ENCODE assay signal across 1 cellular context in the genomic region with DNA sequence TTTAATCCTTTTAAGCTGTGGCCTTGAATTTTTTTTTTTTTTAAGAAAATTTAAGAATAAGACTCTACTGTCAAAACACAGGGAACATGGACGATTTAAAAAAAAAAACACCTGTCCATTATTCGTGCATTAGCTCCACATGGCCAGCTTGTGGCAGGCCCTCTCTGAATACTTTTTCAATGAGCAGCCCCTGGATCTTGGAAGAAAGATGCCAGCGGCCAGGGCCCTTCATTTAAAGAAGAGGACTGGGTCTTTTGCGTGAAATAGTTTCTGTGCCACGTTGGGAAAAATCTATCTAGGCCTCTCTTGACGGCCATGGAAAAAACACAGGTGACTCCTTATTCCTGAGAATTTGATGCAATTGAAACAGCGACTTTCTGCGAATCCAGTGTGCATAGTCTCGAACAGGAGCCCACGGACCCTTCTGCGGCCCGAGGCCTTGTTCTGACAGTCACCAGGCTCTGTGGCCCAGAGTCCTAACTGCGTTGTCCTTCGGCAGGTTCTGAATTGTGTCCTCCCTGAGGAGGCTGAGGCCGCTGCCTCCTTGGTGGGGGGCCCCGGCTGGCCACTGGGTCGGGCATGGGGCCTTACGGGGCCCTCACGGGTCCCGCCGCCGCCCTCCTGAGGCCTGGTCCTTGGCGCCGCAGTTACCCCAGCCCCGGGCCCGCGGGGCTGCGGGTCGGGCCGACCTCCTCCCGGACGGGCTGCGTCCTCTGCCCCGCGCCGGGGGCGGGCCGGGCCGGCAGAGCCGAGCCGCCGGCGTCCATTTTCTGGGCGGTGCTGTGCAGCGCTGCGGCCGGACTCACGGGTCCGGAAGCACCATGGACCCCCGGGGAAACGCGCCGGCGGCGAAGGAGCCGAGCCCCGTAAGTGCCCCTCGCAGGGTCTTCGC.
A peak's percentile ranks its signal among the peaks of the same experiment; 100 is the strongest.
TF ChIP-seq lines count a peak whose summit lies in the region.

No MANE protein-coding gene starts in this region.

TF ChIP-seq in HepG2, 621 proteins besides CTCF, POLR2A, EP300 and RAD21 (continued from another document and continues in another):
- TF ChIP-seq, protein P1, sequence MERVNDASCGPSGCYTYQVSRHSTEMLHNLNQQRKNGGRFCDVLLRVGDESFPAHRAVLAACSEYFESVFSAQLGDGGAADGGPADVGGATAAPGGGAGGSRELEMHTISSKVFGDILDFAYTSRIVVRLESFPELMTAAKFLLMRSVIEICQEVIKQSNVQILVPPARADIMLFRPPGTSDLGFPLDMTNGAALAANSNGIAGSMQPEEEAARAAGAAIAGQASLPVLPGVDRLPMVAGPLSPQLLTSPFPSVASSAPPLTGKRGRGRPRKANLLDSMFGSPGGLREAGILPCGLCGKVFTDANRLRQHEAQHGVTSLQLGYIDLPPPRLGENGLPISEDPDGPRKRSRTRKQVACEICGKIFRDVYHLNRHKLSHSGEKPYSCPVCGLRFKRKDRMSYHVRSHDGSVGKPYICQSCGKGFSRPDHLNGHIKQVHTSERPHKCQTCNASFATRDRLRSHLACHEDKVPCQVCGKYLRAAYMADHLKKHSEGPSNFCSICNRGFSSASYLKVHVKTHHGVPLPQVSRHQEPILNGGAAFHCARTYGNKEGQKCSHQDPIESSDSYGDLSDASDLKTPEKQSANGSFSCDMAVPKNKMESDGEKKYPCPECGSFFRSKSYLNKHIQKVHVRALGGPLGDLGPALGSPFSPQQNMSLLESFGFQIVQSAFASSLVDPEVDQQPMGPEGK (CRISPR knock-in tag; IDR thresholded peaks at IDR 0.05): 0 out of 2 replicates have a peak, but pooled peaks have one; percentile 45
- TF ChIP-seq ZNF441 (CRISPR knock-in tag; IDR thresholded peaks at IDR 0.05; ENCODE audit: borderline replicate concordance) (0 out of 2 replicates have a peak, but pooled peaks have one; percentile 14), ZNF451 (CRISPR knock-in tag; IDR thresholded peaks at IDR 0.05) (no peak), ZNF7 (CRISPR knock-in tag; IDR thresholded peaks at IDR 0.05) (no peak), NR2C2 (CRISPR knock-in tag; IDR thresholded peaks at IDR 0.05; ENCODE audit: borderline replicate concordance) (0 out of 2 replicates have a peak, but pooled peaks have one; percentile 37), ZBTB42 (CRISPR knock-in tag; IDR thresholded peaks at IDR 0.05) (no peak), ZNF777 (CRISPR knock-in tag; IDR thresholded peaks at IDR 0.05) (0 out of 2 replicates have a peak, but pooled peaks have one; percentile 27), PHF21A (CRISPR knock-in tag; IDR thresholded peaks at IDR 0.05) (no peak), ZNF709 (CRISPR knock-in tag; IDR thresholded peaks at IDR 0.05) (peak; percentile 60; the same call in 1 of the 2 replicates), ZNF232 (CRISPR knock-in tag; IDR thresholded peaks at IDR 0.05; ENCODE audit: borderline replicate concordance) (peak; percentile 10; the same call in 1 of the 2 replicates), HES4 (CRISPR knock-in tag; IDR thresholded peaks at IDR 0.05; ENCODE audit: borderline replicate concordance) (0 out of 2 replicates have a peak, but pooled peaks have one; percentile 33), PRPF4 (IDR thresholded peaks at IDR 0.05; ENCODE audit: low read depth, low read length, poor library complexity, severe bottlenecking) (peak; percentile 58), ZNF768 (CRISPR knock-in tag; IDR thresholded peaks at IDR 0.05) (peak; percentile 34; the same call in 1 of the 2 replicates), PHF20 (CRISPR knock-in tag; IDR thresholded peaks at IDR 0.05) (peak; percentile 36; the same call in 1 of the 2 replicates), SALL2 (CRISPR knock-in tag; IDR thresholded peaks at IDR 0.05) (peak; percentile 57; the same call in 1 of the 2 replicates), ZBTB38 (CRISPR knock-in tag; IDR thresholded peaks at IDR 0.05) (peak; percentile 89), NONO (IDR thresholded peaks at IDR 0.05) (no peak), NONO (CRISPR knock-in tag; conservative IDR thresholded peaks at IDR 0.05) (peak; percentile 17; the same call in 1 of the 2 replicates), MYC (CRISPR knock-in tag; IDR thresholded peaks at IDR 0.05; ENCODE audit: borderline replicate concordance) (no peak), RBFOX2 (IDR thresholded peaks at IDR 0.05; ENCODE audit: low read depth, low read length) (peak; percentile 94), ZNF563 (CRISPR knock-in tag; IDR thresholded peaks at IDR 0.05) (0 out of 2 replicates have a peak, but pooled peaks have one; percentile 54), ZFY (CRISPR knock-in tag; IDR thresholded peaks at IDR 0.05) (peak; percentile 94), TMF1 (CRISPR knock-in tag; IDR thresholded peaks at IDR 0.05; ENCODE audit: low read depth) (no peak), ZSCAN29 (CRISPR knock-in tag; conservative IDR thresholded peaks at IDR 0.05) (0 out of 2 replicates have a peak, but pooled peaks have one; percentile 57), TAF1 (CRISPR knock-in tag; IDR thresholded peaks at IDR 0.05) (peak; percentile 36; the same call in 1 of the 2 replicates), KMT2A (CRISPR knock-in tag; IDR thresholded peaks at IDR 0.05) (peak; percentile 15; the same call in 1 of the 2 replicates), YEATS4 (CRISPR knock-in tag; IDR thresholded peaks at IDR 0.05; ENCODE audit: borderline replicate concordance) (peak; percentile 52), AHR (CRISPR knock-in tag; IDR thresholded peaks at IDR 0.05) (no peak), ASH2L (IDR thresholded peaks at IDR 0.05; ENCODE audit: insufficient read length, low read depth, low read length) (peak; percentile 48)
- TF ChIP-seq, protein P2, sequence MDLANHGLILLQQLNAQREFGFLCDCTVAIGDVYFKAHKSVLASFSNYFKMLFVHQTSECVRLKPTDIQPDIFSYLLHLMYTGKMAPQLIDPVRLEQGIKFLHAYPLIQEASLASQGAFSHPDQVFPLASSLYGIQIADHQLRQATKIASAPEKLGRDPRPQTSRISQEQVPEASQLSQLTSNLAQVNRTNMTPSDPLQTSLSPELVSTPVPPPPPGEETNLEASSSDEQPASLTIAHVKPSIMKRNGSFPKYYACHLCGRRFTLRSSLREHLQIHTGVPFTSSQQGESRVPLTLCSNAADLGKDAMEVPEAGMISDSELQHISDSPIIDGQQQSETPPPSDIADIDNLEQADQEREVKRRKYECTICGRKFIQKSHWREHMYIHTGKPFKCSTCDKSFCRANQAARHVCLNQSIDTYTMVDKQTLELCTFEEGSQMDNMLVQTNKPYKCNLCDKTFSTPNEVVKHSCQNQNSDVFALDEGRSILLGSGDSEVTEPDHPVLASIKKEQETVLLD (CRISPR knock-in tag; IDR thresholded peaks at IDR 0.05; ENCODE audit: low read depth): 0 out of 2 replicates have a peak, but pooled peaks have one; percentile 30
- TF ChIP-seq, protein P3, sequence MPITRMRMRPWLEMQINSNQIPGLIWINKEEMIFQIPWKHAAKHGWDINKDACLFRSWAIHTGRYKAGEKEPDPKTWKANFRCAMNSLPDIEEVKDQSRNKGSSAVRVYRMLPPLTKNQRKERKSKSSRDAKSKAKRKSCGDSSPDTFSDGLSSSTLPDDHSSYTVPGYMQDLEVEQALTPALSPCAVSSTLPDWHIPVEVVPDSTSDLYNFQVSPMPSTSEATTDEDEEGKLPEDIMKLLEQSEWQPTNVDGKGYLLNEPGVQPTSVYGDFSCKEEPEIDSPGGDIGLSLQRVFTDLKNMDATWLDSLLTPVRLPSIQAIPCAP (CRISPR knock-in tag; IDR thresholded peaks at IDR 0.05; ENCODE audit: low read depth): no peak
- TF ChIP-seq, protein P4, sequence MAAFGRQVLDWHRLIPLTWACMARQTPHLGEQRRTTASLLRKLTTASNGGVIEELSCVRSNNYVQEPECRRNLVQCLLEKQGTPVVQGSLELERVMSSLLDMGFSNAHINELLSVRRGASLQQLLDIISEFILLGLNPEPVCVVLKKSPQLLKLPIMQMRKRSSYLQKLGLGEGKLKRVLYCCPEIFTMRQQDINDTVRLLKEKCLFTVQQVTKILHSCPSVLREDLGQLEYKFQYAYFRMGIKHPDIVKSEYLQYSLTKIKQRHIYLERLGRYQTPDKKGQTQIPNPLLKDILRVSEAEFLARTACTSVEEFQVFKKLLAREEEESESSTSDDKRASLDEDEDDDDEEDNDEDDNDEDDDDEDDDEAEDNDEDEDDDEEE (CRISPR knock-in tag; IDR thresholded peaks at IDR 0.05): peak; percentile 49; the same call in 1 of the 2 replicates
- TF ChIP-seq, protein P5, sequence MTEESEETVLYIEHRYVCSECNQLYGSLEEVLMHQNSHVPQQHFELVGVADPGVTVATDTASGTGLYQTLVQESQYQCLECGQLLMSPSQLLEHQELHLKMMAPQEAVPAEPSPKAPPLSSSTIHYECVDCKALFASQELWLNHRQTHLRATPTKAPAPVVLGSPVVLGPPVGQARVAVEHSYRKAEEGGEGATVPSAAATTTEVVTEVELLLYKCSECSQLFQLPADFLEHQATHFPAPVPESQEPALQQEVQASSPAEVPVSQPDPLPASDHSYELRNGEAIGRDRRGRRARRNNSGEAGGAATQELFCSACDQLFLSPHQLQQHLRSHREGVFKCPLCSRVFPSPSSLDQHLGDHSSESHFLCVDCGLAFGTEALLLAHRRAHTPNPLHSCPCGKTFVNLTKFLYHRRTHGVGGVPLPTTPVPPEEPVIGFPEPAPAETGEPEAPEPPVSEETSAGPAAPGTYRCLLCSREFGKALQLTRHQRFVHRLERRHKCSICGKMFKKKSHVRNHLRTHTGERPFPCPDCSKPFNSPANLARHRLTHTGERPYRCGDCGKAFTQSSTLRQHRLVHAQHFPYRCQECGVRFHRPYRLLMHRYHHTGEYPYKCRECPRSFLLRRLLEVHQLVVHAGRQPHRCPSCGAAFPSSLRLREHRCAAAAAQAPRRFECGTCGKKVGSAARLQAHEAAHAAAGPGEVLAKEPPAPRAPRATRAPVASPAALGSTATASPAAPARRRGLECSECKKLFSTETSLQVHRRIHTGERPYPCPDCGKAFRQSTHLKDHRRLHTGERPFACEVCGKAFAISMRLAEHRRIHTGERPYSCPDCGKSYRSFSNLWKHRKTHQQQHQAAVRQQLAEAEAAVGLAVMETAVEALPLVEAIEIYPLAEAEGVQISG (CRISPR knock-in tag; IDR thresholded peaks at IDR 0.05): peak; percentile 23; the same call in 1 of the 2 replicates
- TF ChIP-seq, protein P6, sequence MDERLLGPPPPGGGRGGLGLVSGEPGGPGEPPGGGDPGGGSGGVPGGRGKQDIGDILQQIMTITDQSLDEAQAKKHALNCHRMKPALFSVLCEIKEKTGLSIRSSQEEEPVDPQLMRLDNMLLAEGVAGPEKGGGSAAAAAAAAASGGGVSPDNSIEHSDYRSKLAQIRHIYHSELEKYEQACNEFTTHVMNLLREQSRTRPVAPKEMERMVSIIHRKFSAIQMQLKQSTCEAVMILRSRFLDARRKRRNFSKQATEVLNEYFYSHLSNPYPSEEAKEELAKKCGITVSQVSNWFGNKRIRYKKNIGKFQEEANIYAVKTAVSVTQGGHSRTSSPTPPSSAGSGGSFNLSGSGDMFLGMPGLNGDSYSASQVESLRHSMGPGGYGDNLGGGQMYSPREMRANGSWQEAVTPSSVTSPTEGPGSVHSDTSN (CRISPR knock-in tag; IDR thresholded peaks at IDR 0.05): no peak
- TF ChIP-seq, protein P7, sequence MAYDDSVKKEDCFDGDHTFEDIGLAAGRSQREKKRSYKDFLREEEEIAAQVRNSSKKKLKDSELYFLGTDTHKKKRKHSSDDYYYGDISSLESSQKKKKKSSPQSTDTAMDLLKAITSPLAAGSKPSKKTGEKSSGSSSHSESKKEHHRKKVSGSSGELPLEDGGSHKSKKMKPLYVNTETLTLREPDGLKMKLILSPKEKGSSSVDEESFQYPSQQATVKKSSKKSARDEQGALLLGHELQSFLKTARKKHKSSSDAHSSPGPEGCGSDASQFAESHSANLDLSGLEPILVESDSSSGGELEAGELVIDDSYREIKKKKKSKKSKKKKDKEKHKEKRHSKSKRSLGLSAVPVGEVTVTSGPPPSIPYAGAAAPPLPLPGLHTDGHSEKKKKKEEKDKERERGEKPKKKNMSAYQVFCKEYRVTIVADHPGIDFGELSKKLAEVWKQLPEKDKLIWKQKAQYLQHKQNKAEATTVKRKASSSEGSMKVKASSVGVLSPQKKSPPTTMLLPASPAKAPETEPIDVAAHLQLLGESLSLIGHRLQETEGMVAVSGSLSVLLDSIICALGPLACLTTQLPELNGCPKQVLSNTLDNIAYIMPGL (CRISPR knock-in tag; IDR thresholded peaks at IDR 0.05; ENCODE audit: borderline replicate concordance in 1 of 2, low read depth in 1 of 2): peak; percentile 4 to 45; a peak in 1 of 4 replicates
- TF ChIP-seq, protein P8, sequence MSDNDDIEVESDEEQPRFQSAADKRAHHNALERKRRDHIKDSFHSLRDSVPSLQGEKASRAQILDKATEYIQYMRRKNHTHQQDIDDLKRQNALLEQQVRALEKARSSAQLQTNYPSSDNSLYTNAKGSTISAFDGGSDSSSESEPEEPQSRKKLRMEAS (IDR thresholded peaks at IDR 0.05): peak; percentile 38
- TF ChIP-seq, protein P9, sequence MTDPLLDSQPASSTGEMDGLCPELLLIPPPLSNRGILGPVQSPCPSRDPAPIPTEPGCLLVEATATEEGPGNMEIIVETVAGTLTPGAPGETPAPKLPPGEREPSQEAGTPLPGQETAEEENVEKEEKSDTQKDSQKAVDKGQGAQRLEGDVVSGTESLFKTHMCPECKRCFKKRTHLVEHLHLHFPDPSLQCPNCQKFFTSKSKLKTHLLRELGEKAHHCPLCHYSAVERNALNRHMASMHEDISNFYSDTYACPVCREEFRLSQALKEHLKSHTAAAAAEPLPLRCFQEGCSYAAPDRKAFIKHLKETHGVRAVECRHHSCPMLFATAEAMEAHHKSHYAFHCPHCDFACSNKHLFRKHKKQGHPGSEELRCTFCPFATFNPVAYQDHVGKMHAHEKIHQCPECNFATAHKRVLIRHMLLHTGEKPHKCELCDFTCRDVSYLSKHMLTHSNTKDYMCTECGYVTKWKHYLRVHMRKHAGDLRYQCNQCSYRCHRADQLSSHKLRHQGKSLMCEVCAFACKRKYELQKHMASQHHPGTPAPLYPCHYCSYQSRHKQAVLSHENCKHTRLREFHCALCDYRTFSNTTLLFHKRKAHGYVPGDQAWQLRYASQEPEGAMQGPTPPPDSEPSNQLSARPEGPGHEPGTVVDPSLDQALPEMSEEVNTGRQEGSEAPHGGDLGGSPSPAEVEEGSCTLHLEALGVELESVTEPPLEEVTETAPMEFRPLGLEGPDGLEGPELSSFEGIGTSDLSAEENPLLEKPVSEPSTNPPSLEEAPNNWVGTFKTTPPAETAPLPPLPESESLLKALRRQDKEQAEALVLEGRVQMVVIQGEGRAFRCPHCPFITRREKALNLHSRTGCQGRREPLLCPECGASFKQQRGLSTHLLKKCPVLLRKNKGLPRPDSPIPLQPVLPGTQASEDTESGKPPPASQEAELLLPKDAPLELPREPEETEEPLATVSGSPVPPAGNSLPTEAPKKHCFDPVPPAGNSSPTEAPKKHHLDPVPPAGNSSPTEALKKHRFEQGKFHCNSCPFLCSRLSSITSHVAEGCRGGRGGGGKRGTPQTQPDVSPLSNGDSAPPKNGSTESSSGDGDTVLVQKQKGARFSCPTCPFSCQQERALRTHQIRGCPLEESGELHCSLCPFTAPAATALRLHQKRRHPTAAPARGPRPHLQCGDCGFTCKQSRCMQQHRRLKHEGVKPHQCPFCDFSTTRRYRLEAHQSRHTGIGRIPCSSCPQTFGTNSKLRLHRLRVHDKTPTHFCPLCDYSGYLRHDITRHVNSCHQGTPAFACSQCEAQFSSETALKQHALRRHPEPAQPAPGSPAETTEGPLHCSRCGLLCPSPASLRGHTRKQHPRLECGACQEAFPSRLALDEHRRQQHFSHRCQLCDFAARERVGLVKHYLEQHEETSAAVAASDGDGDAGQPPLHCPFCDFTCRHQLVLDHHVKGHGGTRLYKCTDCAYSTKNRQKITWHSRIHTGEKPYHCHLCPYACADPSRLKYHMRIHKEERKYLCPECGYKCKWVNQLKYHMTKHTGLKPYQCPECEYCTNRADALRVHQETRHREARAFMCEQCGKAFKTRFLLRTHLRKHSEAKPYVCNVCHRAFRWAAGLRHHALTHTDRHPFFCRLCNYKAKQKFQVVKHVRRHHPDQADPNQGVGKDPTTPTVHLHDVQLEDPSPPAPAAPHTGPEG (CRISPR knock-in tag; IDR thresholded peaks at IDR 0.05): 0 out of 2 replicates have a peak, but pooled peaks have one; percentile 37
